Comparison of ENCODE assay signal across 13 cellular contexts in the genomic region with DNA sequence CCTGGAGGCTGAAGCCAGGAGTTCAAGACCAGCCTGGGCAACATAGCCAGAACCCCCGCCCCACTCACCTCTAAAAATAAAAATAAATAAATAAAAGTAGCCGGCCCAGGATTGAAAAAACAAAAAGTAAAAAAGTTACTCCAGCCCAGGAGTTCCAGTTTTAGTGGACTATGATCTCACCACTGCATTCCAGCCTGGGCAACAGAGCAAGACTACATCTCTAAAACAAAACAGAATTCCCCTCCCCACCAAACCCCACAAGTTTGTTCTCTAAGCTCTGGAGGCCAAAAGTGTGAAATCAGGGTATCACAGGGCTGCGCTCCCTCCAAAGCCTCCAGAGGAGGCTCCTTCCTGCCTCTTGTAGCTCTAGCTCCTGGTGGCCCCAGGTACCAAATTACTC. TPM values are rescaled to one million over a fixed set of nuclear protein-coding genes. Genes with fewer than 3 reads are reported as not detected.
DNase-seq lines count a peak whose midpoint lies in the region; ATAC-seq and TF ChIP-seq lines count a peak whose summit lies in the region.
"Had no signal": no experiment of that assay in that cellular context is flagged by ENCODE, and none has a peak within 500 bp of the region (broad histone marks: within the 10 kb centered on the region; RNA-seq: fewer than 3 reads in every experiment).

No MANE protein-coding gene starts in this region.

- no peaks in the 10 kb centered on the region for H3K9me3 ChIP-seq in CD4-positive, alpha-beta T cell (ENCODE audit: control insufficient read depth, low read length)
- H3K9me3 ChIP-seq in HAP-1: no peaks in the 10 kb centered on the region
- H3K9me3 ChIP-seq: stomach had no signal

- intact Hi-C loops in CD4-positive, alpha-beta T cell (cut with DNase I, micrococcal nuclease): loop anchor here in 1 of 2 experiments (5.0 to 10.0 kb wide), 3 partner anchors 121 to 581 kb away; a partner anchor contains a TSS

- H3K27me3 Mint-ChIP-seq in CD4-positive, alpha-beta T cell: no peaks in the 10 kb centered on the region
- no peaks in the 10 kb centered on the region for H3K27me3 Mint-ChIP-seq in activated naive CD8-positive, alpha-beta T cell treated with anti-CD3 and anti-CD28 coated beads, Interleukin-2, amount 10 ng/mL, durations not matched to agents 7 days and 5 days
- H3K27me3 Mint-ChIP-seq in natural killer cell treated with Interleukin-12 subunit alpha and Interleukin-12 subunit beta and Interleukin-15 and Interleukin-18, amount 100 ng/mL, for 72 hours: no peaks in the 10 kb centered on the region

- H3K27me3 ChIP-seq in CD4-positive, alpha-beta T cell (ENCODE audit: control insufficient read depth, insufficient read depth, low read length): no peaks in the 10 kb centered on the region
- H3K27me3 ChIP-seq in HAP-1 (ENCODE audit: low read depth): no peaks in the 10 kb centered on the region
- H3K27me3 ChIP-seq: stomach had no signal

- in situ Hi-C loops in HAP-1 (cut with MboI; ENCODE audit: low sequenced_read_pairs): no loop called here

- H3K4me1 ChIP-seq in HAP-1: 0 out of 2 replicates have a peak, but pooled peaks cover 4% of the 10 kb centered on the region
- H3K4me1 ChIP-seq: parathyroid adenoma had no signal

- H3K36me3 Mint-ChIP-seq in CD4-positive, alpha-beta T cell (ENCODE audit: low read depth): no peaks in the 10 kb centered on the region
- H3K36me3 Mint-ChIP-seq in activated naive CD8-positive, alpha-beta T cell treated with anti-CD3 and anti-CD28 coated beads, Interleukin-2, amount 10 ng/mL, durations not matched to agents 7 days and 5 days: peaks cover 4% of the 10 kb centered on the region
- H3K36me3 Mint-ChIP-seq in natural killer cell treated with Interleukin-12 subunit alpha and Interleukin-12 subunit beta and Interleukin-15 and Interleukin-18, amount 100 ng/mL, for 72 hours: no peaks in the 10 kb centered on the region

- no peaks in the 10 kb centered on the region for H3K9me3 Mint-ChIP-seq in CD4-positive, alpha-beta T cell
- H3K9me3 Mint-ChIP-seq in activated naive CD8-positive, alpha-beta T cell treated with anti-CD3 and anti-CD28 coated beads, Interleukin-2, amount 10 ng/mL, durations not matched to agents 7 days and 5 days: no peaks in the 10 kb centered on the region
- no peaks in the 10 kb centered on the region for H3K9me3 Mint-ChIP-seq in natural killer cell treated with Interleukin-12 subunit alpha and Interleukin-12 subunit beta and Interleukin-15 and Interleukin-18, amount 100 ng/mL, for 72 hours

- H3K27ac ChIP-seq in CD4-positive, alpha-beta T cell (ENCODE audit: low read depth, low read length): no peak overlapping the region
- no peak overlapping the region for H3K27ac ChIP-seq in caudate nucleus (ENCODE audit: low read depth, low read length)
- H3K27ac ChIP-seq: KMS-11, parathyroid adenoma had no signal

- POLR2A ChIA-PET in CD4-positive, alpha-beta T cell (lab: Charles Lee): interaction anchor here (0.6 to 2.6 kb wide), 3 partner anchors 10 to 387 kb away, joined by 3 to 10 read pairs (median 3); a partner anchor contains a TSS
- POLR2A ChIA-PET in activated naive CD8-positive, alpha-beta T cell treated with anti-CD3 and anti-CD28 coated beads, Interleukin-2, amount 10 ng/mL, durations not matched to agents 7 days and 5 days (lab: Charles Lee): interaction anchor here (1.0 kb wide), 1 partner anchor 108 kb away, joined by 3 read pairs; no protein-coding TSS in a partner anchor

- no peak for DNase-seq in CD4-positive, alpha-beta T cell
- DNase-seq in HAP-1 (ENCODE audit: low spot score in 2 of 2): no peak
- no peak for DNase-seq in activated naive CD8-positive, alpha-beta T cell treated with anti-CD3 and anti-CD28 coated beads, Interleukin-2, amount 10 ng/mL, durations not matched to agents 7 days and 5 days
- DNase-seq in natural killer cell treated with Interleukin-12 subunit alpha and Interleukin-12 subunit beta and Interleukin-15 and Interleukin-18, amount 100 ng/mL, for 72 hours (ENCODE audit: low spot score): no peak
- DNase-seq in caudate nucleus (lab: John Stamatoyannopoulos, UW): no peak
- no peak for DNase-seq in NCI-H2107 (lab: John Stamatoyannopoulos, UW)
- DNase-seq in HT-29 (ENCODE audit: low spot score): no peak
- DNase-seq: activated gamma-delta T cell treated with Interleukin-2 at 50 U/mL for 16 hours had no signal

- H3K4me3 Mint-ChIP-seq in CD4-positive, alpha-beta T cell: peak overlapping the region; percentile 85
- peak overlapping the region; percentile 81 for H3K4me3 Mint-ChIP-seq in activated naive CD8-positive, alpha-beta T cell treated with anti-CD3 and anti-CD28 coated beads, Interleukin-2, amount 10 ng/mL, durations not matched to agents 7 days and 5 days
- H3K4me3 Mint-ChIP-seq in natural killer cell treated with Interleukin-12 subunit alpha and Interleukin-12 subunit beta and Interleukin-15 and Interleukin-18, amount 100 ng/mL, for 72 hours: peak overlapping the region; percentile 56

- CTCF ChIA-PET in CD4-positive, alpha-beta T cell (lab: Charles Lee): no interaction called here

- peaks cover 23% of the 10 kb centered on the region for H3K4me1 Mint-ChIP-seq in CD4-positive, alpha-beta T cell (ENCODE audit: low read depth)
- H3K4me1 Mint-ChIP-seq in activated naive CD8-positive, alpha-beta T cell treated with anti-CD3 and anti-CD28 coated beads, Interleukin-2, amount 10 ng/mL, durations not matched to agents 7 days and 5 days: peaks cover 35% of the 10 kb centered on the region
- peaks cover 45 to 53% of the 10 kb centered on the region in 2 donors for H3K4me1 Mint-ChIP-seq in natural killer cell treated with Interleukin-12 subunit alpha and Interleukin-12 subunit beta and Interleukin-15 and Interleukin-18, amount 100 ng/mL, for 72 hours (ENCODE audit: low read depth in 2 of 2)

- H3K36me3 ChIP-seq in HAP-1 (replicated peaks): peaks cover 10% of the 10 kb centered on the region

- H3K27ac Mint-ChIP-seq in CD4-positive, alpha-beta T cell: peak overlapping the region; percentile 79
- no peak overlapping the region for H3K27ac Mint-ChIP-seq in activated naive CD8-positive, alpha-beta T cell treated with anti-CD3 and anti-CD28 coated beads, Interleukin-2, amount 10 ng/mL, durations not matched to agents 7 days and 5 days
- H3K27ac Mint-ChIP-seq in natural killer cell treated with Interleukin-12 subunit alpha and Interleukin-12 subunit beta and Interleukin-15 and Interleukin-18, amount 100 ng/mL, for 72 hours: peak overlapping the region in 1 of 2 donors; percentile 13

- no peak for ATAC-seq in CD4-positive, alpha-beta T cell (ENCODE audit: poor library complexity)
- ATAC-seq in activated naive CD8-positive, alpha-beta T cell treated with anti-CD3 and anti-CD28 coated beads, Interleukin-2, amount 10 ng/mL, durations not matched to agents 7 days and 5 days (ENCODE audit: low read depth): no peak
- no peak for ATAC-seq in natural killer cell treated with Interleukin-12 subunit alpha and Interleukin-12 subunit beta and Interleukin-15 and Interleukin-18, amount 100 ng/mL, for 72 hours
- no peak for ATAC-seq in HG03439 (IDR thresholded peaks at IDR 0.05; ENCODE audit: unreplicated experiment)

- H3K4me3 ChIP-seq in HAP-1: peak overlapping the region; percentile 77

- no peak for TF ChIP-seq CTCF in CD4-positive, alpha-beta T cell (IDR thresholded peaks at IDR 0.05)

RNA-seq across cellular contexts. Expression of a gene that starts 1.7 kb away (rescaled TPM):
- total RNA-seq in CD4-positive, alpha-beta T cell: 10 to 100 TPM; 27.6 to 30.6 TPM
- 10 to 100 TPM; 44.2 to 46.2 TPM for total RNA-seq in activated naive CD8-positive, alpha-beta T cell treated with anti-CD3 and anti-CD28 coated beads, Interleukin-2, amount 10 ng/mL, durations not matched to agents 7 days and 5 days
- total RNA-seq in natural killer cell treated with Interleukin-12 subunit alpha and Interleukin-12 subunit beta and Interleukin-15 and Interleukin-18, amount 100 ng/mL, for 72 hours: 10 to 100 TPM; 36.6 to 60.1 TPM
- 50.3 and 53.7 TPM in 2 replicates for total RNA-seq in HT-29 (2014; rRNA removed; shearing (Covaris generic))

RNA-seq across cellular contexts. Expression of a gene that starts 34.3 kb away (rescaled TPM):
- 10 to 100 TPM; 51.2 to 51.3 TPM for total RNA-seq in CD4-positive, alpha-beta T cell
- 10 to 100 TPM; 52.1 to 54.3 TPM for total RNA-seq in activated naive CD8-positive, alpha-beta T cell treated with anti-CD3 and anti-CD28 coated beads, Interleukin-2, amount 10 ng/mL, durations not matched to agents 7 days and 5 days
- total RNA-seq in natural killer cell treated with Interleukin-12 subunit alpha and Interleukin-12 subunit beta and Interleukin-15 and Interleukin-18, amount 100 ng/mL, for 72 hours: 10 to 100 TPM; 27.8 to 70.6 TPM
- total RNA-seq in HT-29 (2014; rRNA removed; shearing (Covaris generic)): 46.4 and 54.7 TPM in 2 replicates

RNA-seq across cellular contexts. Expression of a gene that starts 40.5 kb away (rescaled TPM):
- total RNA-seq in CD4-positive, alpha-beta T cell: 1 to 10 TPM; 1.5 to 1.9 TPM
- under 1 TPM; 0.22 to 0.43 TPM for total RNA-seq in activated naive CD8-positive, alpha-beta T cell treated with anti-CD3 and anti-CD28 coated beads, Interleukin-2, amount 10 ng/mL, durations not matched to agents 7 days and 5 days
- 1 to 10 TPM in 1 of 2 donors, under 1 TPM in 1; 0.83 to 2.8 TPM for total RNA-seq in natural killer cell treated with Interleukin-12 subunit alpha and Interleukin-12 subunit beta and Interleukin-15 and Interleukin-18, amount 100 ng/mL, for 72 hours
- total RNA-seq in HT-29 (2014; rRNA removed; shearing (Covaris generic)): not detected in 2 replicates
- total RNA-seq: dermis microvascular lymphatic vessel endothelial cell had no signal

RNA-seq across cellular contexts. Expression of a gene that starts 49.5 kb away (rescaled TPM):
- 1 to 10 TPM; 4.8 to 6.0 TPM for total RNA-seq in CD4-positive, alpha-beta T cell
- 10 to 100 TPM; 56.5 to 67.9 TPM for total RNA-seq in activated naive CD8-positive, alpha-beta T cell treated with anti-CD3 and anti-CD28 coated beads, Interleukin-2, amount 10 ng/mL, durations not matched to agents 7 days and 5 days
- 100 to 1,000 TPM in 1 of 2 donors, 10 to 100 TPM in 1; 65.1 to 155 TPM for total RNA-seq in natural killer cell treated with Interleukin-12 subunit alpha and Interleukin-12 subunit beta and Interleukin-15 and Interleukin-18, amount 100 ng/mL, for 72 hours
- 162 and 182 TPM in 2 replicates for total RNA-seq in HT-29 (2014; rRNA removed; shearing (Covaris generic))
